Comparison of ENCODE assay signal across 21 cellular contexts in genomic region chr1:177600936-177601335, GRCh38.
"Had no signal": no experiment of that assay in that cellular context is flagged by ENCODE, and none has a peak within 500 bp of the region (broad histone marks: within the 10 kb centered on the region; RNA-seq: fewer than 3 reads in every experiment).

No MANE protein-coding gene starts in this region.

- H3K4me3 Mint-ChIP-seq: activated naive CD8-positive, alpha-beta T cell treated with anti-CD3 and anti-CD28 coated beads for 36 hours; activated T-cell treated with anti-CD3 and anti-CD28 coated beads, Interleukin-2, amount 50 U/mL, for 4 hours; central memory CD8-positive, alpha-beta T cell; naive thymus-derived CD4-positive, alpha-beta T cell; neural crest cell had no signal

- DNase-seq: activated CD4-positive, alpha-beta T cell treated with anti-CD3 and anti-CD28 coated beads, Interleukin-2, amount 50 U/mL, for 4 hours; activated CD8-positive, alpha-beta memory T cell treated with anti-CD3 and anti-CD28 coated beads for 24 hours; activated CD8-positive, alpha-beta memory T cell treated with anti-CD3 and anti-CD28 coated beads, Interleukin-2, amount 50 U/mL, for 48 hours; activated naive CD4-positive, alpha-beta T cell treated with Interleukin-2 at 50 U/mL for 16 hours; activated naive CD8-positive, alpha-beta T cell treated with anti-CD3 and anti-CD28 coated beads for 36 hours; activated T-cell treated with anti-CD3 and anti-CD28 coated beads, Interleukin-2, amount 50 U/mL, for 4 hours; cortex of kidney; kidney; lower lobe of right lung; naive thymus-derived CD4-positive, alpha-beta T cell; occipital lobe; posterior cingulate gyrus; retina; spleen; stimulated activated CD4-positive, alpha-beta T cell treated with anti-CD3 and anti-CD28 coated beads, Interleukin-4, amount 100 ng/mL, for 1 hour; stimulated activated naive CD4-positive, alpha-beta T cell treated with Interleukin-2 at 50 U/mL for 16 hours; T-helper 1 cell; thyroid gland; upper lobe of right lung had no signal

- H3K36me3 Mint-ChIP-seq: activated naive CD8-positive, alpha-beta T cell treated with anti-CD3 and anti-CD28 coated beads for 36 hours; naive thymus-derived CD4-positive, alpha-beta T cell had no signal

- H3K27ac Mint-ChIP-seq: activated naive CD8-positive, alpha-beta T cell treated with anti-CD3 and anti-CD28 coated beads for 36 hours; naive thymus-derived CD4-positive, alpha-beta T cell had no signal

- H3K27me3 Mint-ChIP-seq: activated naive CD8-positive, alpha-beta T cell treated with anti-CD3 and anti-CD28 coated beads for 36 hours; central memory CD8-positive, alpha-beta T cell; naive thymus-derived CD4-positive, alpha-beta T cell had no signal

- H3K4me1 Mint-ChIP-seq: activated naive CD8-positive, alpha-beta T cell treated with anti-CD3 and anti-CD28 coated beads for 36 hours; central memory CD8-positive, alpha-beta T cell; naive thymus-derived CD4-positive, alpha-beta T cell; neural crest cell had no signal
